22 cellular contexts compared by ENCODE assay signal in the genomic region with DNA sequence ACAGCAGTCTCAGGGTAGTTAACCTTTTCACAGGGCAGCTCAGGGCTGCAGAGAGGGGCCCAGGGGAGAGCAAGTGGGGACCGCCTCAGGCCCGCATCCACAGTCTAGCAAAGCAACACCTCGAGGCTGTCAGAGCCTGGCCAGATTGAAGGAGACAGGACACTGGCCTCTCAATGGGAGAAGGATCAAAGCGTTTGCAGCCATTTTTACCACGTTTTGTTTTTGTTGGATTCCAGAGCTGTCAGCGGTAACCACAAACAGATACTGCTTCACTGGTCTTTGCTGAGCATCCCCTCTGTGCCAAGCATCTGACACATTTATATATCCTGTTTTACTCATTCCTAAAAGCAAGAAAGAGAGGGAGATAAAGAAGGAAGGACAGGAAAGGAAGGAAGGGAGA.
DNase-seq lines count a peak whose midpoint lies in the region; TF ChIP-seq lines count a peak whose summit lies in the region.
"Had no signal": no experiment of that assay in that cellular context is flagged by ENCODE, and none has a peak within 500 bp of the region (broad histone marks: within the 10 kb centered on the region; RNA-seq: fewer than 3 reads in every experiment).

No MANE protein-coding gene starts in this region.

- no peaks in the 10 kb centered on the region for H3K4me1 ChIP-seq in spleen
- H3K4me1 ChIP-seq: gastroesophageal sphincter had no signal

- no peaks in the 10 kb centered on the region for H3K9me3 ChIP-seq in spleen
- H3K9me3 ChIP-seq: gastroesophageal sphincter, SJSA1, thoracic aorta had no signal

- no peaks in the 10 kb centered on the region for H3K36me3 ChIP-seq in spleen
- H3K36me3 ChIP-seq: gastroesophageal sphincter, SJSA1, thoracic aorta had no signal

- H3K4me3 ChIP-seq in foreskin fibroblast (ENCODE audit: low read depth in 1 of 2, low read length in 2 of 2) (no peak overlapping the region), spleen (no peak overlapping the region)
- H3K4me3 ChIP-seq: coronary artery, gastroesophageal sphincter, GM23338, SJSA1, thoracic aorta had no signal

- DNase-seq in A172 (ENCODE audit: low spot score) (peak; percentile 61), ELR (ENCODE audit: low read depth) (peak; percentile 3), amniotic epithelial cell (ENCODE audit: low read depth) (peak; percentile 68), foreskin fibroblast (peak; percentile 11 to 32), NCI-H524 (lab: John Stamatoyannopoulos, UW) (no peak), spleen (no peak), DMS53 treated with DMSO at 0.1 percent for 48 hours (lab: John Stamatoyannopoulos, UW; ENCODE audit: unreplicated experiment) (no peak), NCI-H526 (lab: John Stamatoyannopoulos, UW) (no peak)
- DNase-seq: activated B cell treated with CpG ODN at 0.5 μM for 24 hours; activated CD8-positive, alpha-beta T cell treated with anti-CD3 and anti-CD28 coated beads for 36 hours; activated naive CD4-positive, alpha-beta T cell treated with anti-CD3 and anti-CD28 coated beads, Interleukin-2, amount 10 ng/mL, durations not matched to agents 7 days and 5 days; activated T-cell treated with anti-CD3 and anti-CD28 coated beads, Interleukin-2, amount 50 U/mL, for 4 hours; CD4-positive, alpha-beta memory T cell; DMS53; left ventricle myocardium superior; NCI-H1694; retina had no signal

- WGBS in spleen, 5 donors = 74 to 86% (median 83%) methylated on average over 6 of the region's 6 CpGs

- TF ChIP-seq CTCF in foreskin fibroblast (IDR thresholded peaks at IDR 0.05; ENCODE audit: low read depth, low read length) = no peak
- TF ChIP-seq CTCF in spleen (IDR thresholded peaks at IDR 0.05 in 8 of 11, conservative IDR thresholded peaks at IDR 0.05 in 3 of 11) = no peak

- no peak overlapping the region for H3K27ac ChIP-seq in spleen
- H3K27ac ChIP-seq: coronary artery, gastroesophageal sphincter, SJSA1, thoracic aorta had no signal

- intact Hi-C loops in spleen (cut with DNase I; ENCODE audit: low total_unique reads) = no loop called here

- H3K27me3 ChIP-seq in spleen (replicated peaks in 1 of 7) = no peaks in the 10 kb centered on the region
- H3K27me3 ChIP-seq: gastroesophageal sphincter, SJSA1 had no signal

- TF ChIP-seq POLR2A in spleen (IDR thresholded peaks at IDR 0.05) = no peak

Comparison
In these comparisons a context has a peak if more than half of its experiments do, and no peak if none do; other contexts are left out.
1. DNase-seq: peak in A172 (single experiment), ELR (single experiment), amniotic epithelial cell (single experiment) and foreskin fibroblast (2 of 2); none in NCI-H524 (0 of 2), spleen (single experiment), DMS53 treated with DMSO at 0.1 percent for 48 hours (single experiment) and NCI-H526 (0 of 2).